Comparison of ENCODE assay signal across 16 cellular contexts in the genomic region with DNA sequence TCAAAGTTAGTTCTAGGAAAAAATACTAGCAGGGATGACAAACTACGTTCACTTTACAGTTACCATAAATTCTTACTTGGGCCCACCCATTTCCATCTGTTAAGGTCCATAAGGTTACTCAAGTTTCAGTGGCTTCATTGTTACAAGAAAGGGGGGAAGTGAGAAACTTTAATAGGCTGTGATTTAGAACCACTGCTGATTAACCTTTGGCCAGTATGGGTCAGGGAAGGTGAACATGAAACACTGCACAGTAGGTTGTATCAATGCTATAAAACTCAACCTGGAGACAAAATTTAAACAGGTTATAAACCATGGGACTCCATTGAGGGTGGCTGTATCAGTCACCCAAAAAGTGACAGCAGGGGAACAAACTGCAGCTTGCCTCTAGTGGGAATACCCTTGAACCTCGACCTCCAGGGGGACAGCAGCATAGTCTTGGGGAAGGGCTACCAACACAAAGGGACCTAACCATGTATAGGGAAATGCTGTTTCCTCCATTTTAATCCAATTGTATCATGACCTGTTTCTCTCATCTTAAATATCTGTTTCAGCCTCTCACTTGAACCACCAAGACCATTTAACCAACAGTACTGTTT. TPM values are rescaled to one million over a fixed set of nuclear protein-coding genes. Genes with fewer than 3 reads are reported as not detected.
A peak's percentile ranks its signal among the peaks of the same experiment; 100 is the strongest.
DNase-seq lines count a peak whose midpoint lies in the region; ATAC-seq, FAIRE-seq and TF ChIP-seq lines count a peak whose summit lies in the region.
"Had no signal": no experiment of that assay in that cellular context is flagged by ENCODE, and none has a peak within 500 bp of the region (broad histone marks: within the 10 kb centered on the region; RNA-seq: fewer than 3 reads in every experiment).

No MANE protein-coding gene starts in this region.

- no peak for ATAC-seq in GM21737 (IDR thresholded peaks at IDR 0.05; ENCODE audit: unreplicated experiment)

- H3K9me3 ChIP-seq in A673 (ENCODE audit: low read depth, low read length, poor library complexity, severe bottlenecking) (no peaks in the 10 kb centered on the region), SK-N-MC (ENCODE audit: low read depth, low read length) (no peaks in the 10 kb centered on the region)
- H3K9me3 ChIP-seq: BE2C had no signal

- H3K27me3 ChIP-seq in A673 (replicated peaks; ENCODE audit: insufficient read depth, low read depth, low read length, poor library complexity) = no peaks in the 10 kb centered on the region
- H3K27me3 ChIP-seq: BE2C had no signal

- H3K27ac ChIP-seq in A673 (ENCODE audit: low read depth, low read length, poor library complexity, severe bottlenecking) = peak overlapping the region; percentile 66
- H3K27ac ChIP-seq in SK-N-MC = peak overlapping the region; percentile 91

- H3K9ac ChIP-seq in SK-N-MC (ENCODE audit: insufficient read length) = peak overlapping the region; percentile 57

- H3K4me3 ChIP-seq in A673 (ENCODE audit: low read depth, low read length, poor library complexity, severe bottlenecking) = no peak overlapping the region
- no peak overlapping the region for H3K4me3 ChIP-seq in SK-N-MC

- peaks cover 5% of the 10 kb centered on the region for H3K4me1 ChIP-seq in A673 (ENCODE audit: insufficient read depth, low read length, poor library complexity, severe bottlenecking)
- H3K4me1 ChIP-seq: BE2C had no signal

- POLR2A ChIA-PET in A673 (lab: Charles Lee; ENCODE audit: low non-redundant PET) = no interaction called here

- CTCF ChIA-PET in A673 (lab: Charles Lee) = interaction anchor here (0.6 kb wide), 1 partner anchor 137 kb away, joined by 3 read pairs; no protein-coding TSS in a partner anchor

- H3K36me3 ChIP-seq in A673 (ENCODE audit: insufficient read depth, low read length, poor library complexity, severe bottlenecking) = peaks cover 89% of the 10 kb centered on the region
- peaks cover 94% of the 10 kb centered on the region for H3K36me3 ChIP-seq in SK-N-MC (ENCODE audit: insufficient read depth, low read length)

- no TSS peak for BruUV-seq in A673 (replicated peaks; lab: Mats Ljungman, UMichigan)

- intact Hi-C loops in A673 (cut with micrococcal nuclease; ENCODE audit: unreplicated experiment) = no loop called here

- FAIRE-seq in GM12891 (lab: Jason Lieb, UNC) = no peak

- TF ChIP-seq CTCF in A673 (conservative IDR thresholded peaks at IDR 0.05; ENCODE audit: low read depth, low read length) = no peak

- DNase-seq in A673 (ENCODE audit: low spot score) (no peak), GM12891 (ENCODE audit: insufficient read length, low spot score) (no peak), SK-N-MC (ENCODE audit: low read depth, low spot score) (no peak), left kidney (ENCODE audit: low read depth, low spot score) (peak; percentile 19), HK-2 (ENCODE audit: unreplicated experiment) (no peak), ecto neural progenitor cell (ENCODE audit: low spot score) (no peak), NCI-H128 (lab: John Stamatoyannopoulos, UW; ENCODE audit: unreplicated experiment) (no peak)
- DNase-seq: activated CD4-positive, alpha-beta T cell treated with anti-CD3 and anti-CD28 coated beads, Interleukin-2, amount 10 ng/mL, durations not matched to agents 24 days and 14 days; activated gamma-delta T cell treated with Interleukin-2 at 50 U/mL for 16 hours; BE2C; cerebellar nuclear complex; KG1; NCI-H1694 treated with DMSO at 0.1 percent for 48 hours; stimulated activated CD4-positive, alpha-beta T cell treated with anti-CD3 and anti-CD28 coated beads, Interleukin-2, amount 100 ng/mL, for 48 hours; stimulated activated naive CD4-positive, alpha-beta T cell treated with Interleukin-2 at 50 U/mL for 16 hours had no signal

- TF ChIP-seq POLR2A in GM12891 (IDR thresholded peaks at IDR 0.05; ENCODE audit: low read depth, low read length) = peak; percentile 61

TF ChIP-seq in GM12891, 5 proteins besides CTCF, POLR2A, EP300 and RAD21:
- peak; percentile 90 for TF ChIP-seq SPI1 (IDR thresholded peaks at IDR 0.05; ENCODE audit: low read depth, low read length)
- TF ChIP-seq POLR2AphosphoS5 (IDR thresholded peaks at IDR 0.05; ENCODE audit: low read depth, low read length) = peak; percentile 65
- TF ChIP-seq PAX5 (IDR thresholded peaks at IDR 0.05; ENCODE audit: insufficient read depth, low read length, severe bottlenecking) = no peak
TF ChIP-seq in GM12891: peak in this region for 2.

RNA-seq across cellular contexts. Expression of a gene that starts 10.4 kb away (rescaled TPM):
- 46.8 and 50.3 TPM in 2 replicates for total RNA-seq in A673 (2021)
- 46.2 TPM for polyA plus RNA-seq in GM12891 (2012; ENCODE audit: low read depth, missing spikeins)

RNA-seq across cellular contexts. Expression of a gene that starts 10.7 kb away (rescaled TPM):
- 107 and 110 TPM in 2 replicates for total RNA-seq in A673 (2021)
- 66.9 TPM for polyA plus RNA-seq in GM12891 (2012; ENCODE audit: low read depth, missing spikeins)
